In the genomic region with DNA sequence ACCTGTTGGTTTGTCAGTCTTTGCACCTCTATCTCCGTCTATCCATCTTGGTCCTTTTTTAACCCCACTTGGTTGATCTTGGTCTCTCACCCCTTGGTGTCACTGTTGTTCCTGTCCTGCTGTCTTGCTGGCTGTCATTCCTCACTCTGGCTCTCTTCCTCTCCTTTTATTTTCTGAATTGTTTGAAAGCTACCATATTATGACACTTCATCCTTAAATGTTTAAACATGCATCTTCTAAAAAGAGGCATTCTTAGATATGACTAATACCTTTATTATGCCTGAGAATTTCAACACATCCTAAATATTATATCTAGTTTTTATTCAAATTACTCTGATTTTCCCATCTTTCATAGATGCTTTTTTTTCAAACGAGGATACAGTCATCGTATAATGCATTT, we compare ENCODE assay signal across 14 cellular contexts. TPM values are rescaled to one million over a fixed set of nuclear protein-coding genes. Genes with fewer than 3 reads are reported as not detected.
DNase-seq lines count a peak whose midpoint lies in the region; ATAC-seq, FAIRE-seq and TF ChIP-seq lines count a peak whose summit lies in the region.
"Had no signal": no experiment of that assay in that cellular context is flagged by ENCODE, and none has a peak within 500 bp of the region (broad histone marks: within the 10 kb centered on the region; RNA-seq: fewer than 3 reads in every experiment).

No MANE protein-coding gene starts in this region.

- peaks cover 75% of the 10 kb centered on the region for H3K4me1 ChIP-seq in psoas muscle

- ATAC-seq in psoas muscle = no peak
- ATAC-seq in activated CD8-positive, alpha-beta T cell treated with anti-CD3 and anti-CD28 coated beads for 36 hours = no peak
- ATAC-seq in HG03378 (IDR thresholded peaks at IDR 0.05; ENCODE audit: unreplicated experiment) = no peak
- no peak for ATAC-seq in GM18505 (IDR thresholded peaks at IDR 0.05; ENCODE audit: unreplicated experiment)

- H3K4me3 Mint-ChIP-seq in activated CD8-positive, alpha-beta T cell treated with anti-CD3 and anti-CD28 coated beads for 36 hours = no peak overlapping the region

- no peaks in the 10 kb centered on the region for H3K27me3 ChIP-seq in psoas muscle (ENCODE audit: insufficient read depth in 3 of 3, low read length in 2 of 3)
- H3K27me3 ChIP-seq: tibial nerve had no signal

- H3K9me3 ChIP-seq in psoas muscle = no peaks in the 10 kb centered on the region
- H3K9me3 ChIP-seq: tibial nerve had no signal

- no peak overlapping the region for H3K27ac ChIP-seq in psoas muscle
- H3K27ac ChIP-seq: tibial nerve had no signal

- H3K4me1 Mint-ChIP-seq in activated CD8-positive, alpha-beta T cell treated with anti-CD3 and anti-CD28 coated beads for 36 hours (ENCODE audit: low read depth) = peaks cover 25% of the 10 kb centered on the region

- H3K36me3 Mint-ChIP-seq in activated CD8-positive, alpha-beta T cell treated with anti-CD3 and anti-CD28 coated beads for 36 hours (ENCODE audit: low read depth) = peaks cover 19% of the 10 kb centered on the region

- TF ChIP-seq CTCF in GM12872 (IDR thresholded peaks at IDR 0.05; ENCODE audit: insufficient read depth, low read depth, low read length) = 0 out of 3 replicates have a peak, but pooled peaks have one; percentile 7
- TF ChIP-seq CTCF in psoas muscle (IDR thresholded peaks at IDR 0.05) = peak; percentile 4
- TF ChIP-seq CTCF in activated CD8-positive, alpha-beta T cell treated with anti-CD3 and anti-CD28 coated beads for 36 hours (IDR thresholded peaks at IDR 0.05) = no peak

- POLR2A ChIA-PET in activated CD8-positive, alpha-beta T cell treated with anti-CD3 and anti-CD28 coated beads for 36 hours (lab: Charles Lee) = no interaction called here

- H3K9me3 Mint-ChIP-seq in activated CD8-positive, alpha-beta T cell treated with anti-CD3 and anti-CD28 coated beads for 36 hours = no peaks in the 10 kb centered on the region

- H3K4me3 ChIP-seq in psoas muscle = no peak overlapping the region
- H3K4me3 ChIP-seq: tibial nerve had no signal

- H3K36me3 ChIP-seq in psoas muscle (ENCODE audit: insufficient read depth in 1 of 2, low read depth in 1 of 2) = peaks cover 0 to 22% of the 10 kb centered on the region in 2 donors

- TF ChIP-seq POLR2A in GM18505 (IDR thresholded peaks at IDR 0.05; ENCODE audit: borderline replicate concordance, extremely low read depth, insufficient read depth, insufficient read length) = no peak

- 86 to 91% (median 87%) methylated on average over 3 of the region's 3 CpGs for WGBS in psoas muscle, 3 donors

- CTCF ChIA-PET in activated CD8-positive, alpha-beta T cell treated with anti-CD3 and anti-CD28 coated beads for 36 hours (lab: Charles Lee) = interaction anchor here (1.1 to 1.3 kb wide), 2 partner anchors 20 to 38 kb away, joined by 3 read pairs; no protein-coding TSS in a partner anchor

- H3K27me3 Mint-ChIP-seq in activated CD8-positive, alpha-beta T cell treated with anti-CD3 and anti-CD28 coated beads for 36 hours = no peaks in the 10 kb centered on the region

- DNase-seq in OCI-M1 (lab: John Stamatoyannopoulos, UW) (peak; percentile 51), psoas muscle (no peak)
- DNase-seq in activated CD8-positive, alpha-beta T cell treated with anti-CD3 and anti-CD28 coated beads for 36 hours = no peak
- DNase-seq: activated CD4-positive, alpha-beta T cell treated with anti-CD3 and anti-CD28 coated beads, Interleukin-2, amount 50 U/mL, for 4 hours; activated effector memory CD4-positive, alpha-beta T cell treated with Interleukin-2 at 50 U/mL for 16 hours; cerebellar nuclear complex; COR-L47; kidney glomerular epithelial cell; T-helper 2 cell had no signal

- peak; percentile 33 for FAIRE-seq in endometrium (lab: Jason Lieb, UNC)

- intact Hi-C loops in psoas muscle (cut with DNase I) = loop anchor here in 1 of 2 donors (5.0 kb wide), 1 partner anchor 33 kb away; no protein-coding TSS in a partner anchor
- intact Hi-C loops in activated CD8-positive, alpha-beta T cell treated with anti-CD3 and anti-CD28 coated beads for 36 hours (cut with micrococcal nuclease) = no loop called here

- no peak overlapping the region for H3K27ac Mint-ChIP-seq in activated CD8-positive, alpha-beta T cell treated with anti-CD3 and anti-CD28 coated beads for 36 hours

RNA-seq across cellular contexts. Expression of a gene that starts 37.0 kb away (rescaled TPM):
- 100 to 1,000 TPM in 1 of 4 donors, 10 to 100 TPM in 3; 48.3 to 115 (median 72.4) TPM for total RNA-seq in psoas muscle
- polyA plus RNA-seq in psoas muscle = 10 to 100 TPM in 2 of 3 donors, 1 to 10 TPM in 1; 9.8 to 20.1 (median 15.4) TPM
- 10 to 100 TPM; 27.3 to 28.2 TPM for total RNA-seq in activated CD8-positive, alpha-beta T cell treated with anti-CD3 and anti-CD28 coated beads for 36 hours
